5 cellular contexts compared by ENCODE assay signal in genomic region chr5:2862176-2862575, GRCh38.
DNase-seq lines count a peak whose midpoint lies in the region; ATAC-seq, FAIRE-seq and TF ChIP-seq lines count a peak whose summit lies in the region.
"Not testable (repeated sequence)": the region's sequence is repeated elsewhere in the genome, so short reads cannot be mapped to it uniquely, and the experiment has no call there.

No MANE protein-coding gene starts in this region.

- H3K4me1 Mint-ChIP-seq in astrocyte (ENCODE audit: low read depth, unreplicated experiment) (peaks cover 10% of the 10 kb centered on the region), mesothelial cell of epicardium (peaks cover 23% of the 10 kb centered on the region), type B pancreatic cell (ENCODE audit: unreplicated experiment) (peaks cover 11% of the 10 kb centered on the region)

- not testable (repeated sequence) for FAIRE-seq in astrocyte (lab: Jason Lieb, UNC)

- H3K36me3 Mint-ChIP-seq in astrocyte (ENCODE audit: low read depth, unreplicated experiment); mesothelial cell of epicardium; type B pancreatic cell: not testable (repeated sequence)

- H2AFZ ChIP-seq in DND-41 (ENCODE audit: low read depth, low read length); astrocyte (ENCODE audit: low read depth, low read length): not testable (repeated sequence)

- peak overlapping the region; percentile 37 for H3K4me2 ChIP-seq in DND-41 (ENCODE audit: insufficient read depth, low read length)
- not testable (repeated sequence) for H3K4me2 ChIP-seq in astrocyte (ENCODE audit: low read length)

- H3K4me3 Mint-ChIP-seq in astrocyte (ENCODE audit: unreplicated experiment); mesothelial cell of epicardium: not testable (repeated sequence)
- peak overlapping the region; percentile 39 for H3K4me3 Mint-ChIP-seq in type B pancreatic cell

- intact Hi-C loops in posterior vena cava (cut with DNase I) = not testable (repeated sequence)

- H3K27ac Mint-ChIP-seq in astrocyte (ENCODE audit: unreplicated experiment) = peak overlapping the region; percentile 81
- peak overlapping the region; percentile 80 for H3K27ac Mint-ChIP-seq in mesothelial cell of epicardium
- not testable (repeated sequence) for H3K27ac Mint-ChIP-seq in type B pancreatic cell

- not testable (repeated sequence) for H3K27me3 ChIP-seq in DND-41 (ENCODE audit: insufficient read depth, low read length, poor library complexity); astrocyte (ENCODE audit: insufficient read depth, low read length)

- not testable (repeated sequence) for H3K79me2 ChIP-seq in DND-41 (ENCODE audit: insufficient read depth, low read length); astrocyte (ENCODE audit: insufficient read depth, low read length)

- H3K27me3 Mint-ChIP-seq in astrocyte (ENCODE audit: low read depth, unreplicated experiment) = peaks cover 11% of the 10 kb centered on the region
- H3K27me3 Mint-ChIP-seq in mesothelial cell of epicardium (ENCODE audit: low read depth); type B pancreatic cell: not testable (repeated sequence)

- H3K4me3 ChIP-seq in DND-41 (ENCODE audit: low read depth in 1 of 2, low read length in 2 of 2); astrocyte (ENCODE audit: insufficient read depth, low read depth, low read length): not testable (repeated sequence)

- not testable (repeated sequence) for ATAC-seq in DND-41 (ENCODE audit: insufficient read depth, low read depth)

- TF ChIP-seq CTCF in DND-41 (IDR thresholded peaks at IDR 0.05; ENCODE audit: borderline replicate concordance, extremely low read depth, low read length, poor library complexity, severe bottlenecking); astrocyte (IDR thresholded peaks at IDR 0.05; ENCODE audit: insufficient read depth, low read depth, low read length); mesothelial cell of epicardium (IDR thresholded peaks at IDR 0.05; ENCODE audit: unreplicated experiment); type B pancreatic cell (conservative IDR thresholded peaks at IDR 0.05): not testable (repeated sequence)

- not testable (repeated sequence) for H3K36me3 ChIP-seq in DND-41 (ENCODE audit: insufficient read depth, low read length); astrocyte (ENCODE audit: insufficient read depth, low read length)

- DNase-seq in DND-41; astrocyte (ENCODE audit: low read depth); mesothelial cell of epicardium (ENCODE audit: low spot score in 2 of 2, unreplicated experiment in 2 of 2); type B pancreatic cell (ENCODE audit: extremely low spot score, unreplicated experiment): not testable (repeated sequence)
- peak; percentile 50 for DNase-seq in posterior vena cava (ENCODE audit: low spot score)

- peaks cover 78% of the 10 kb centered on the region for H3K4me1 ChIP-seq in DND-41 (ENCODE audit: insufficient read depth, low read length)
- not testable (repeated sequence) for H3K4me1 ChIP-seq in astrocyte (ENCODE audit: insufficient read depth, low read length)

- H3K27ac ChIP-seq in DND-41 (ENCODE audit: low read length) = peak overlapping the region; percentile 78
- not testable (repeated sequence) for H3K27ac ChIP-seq in astrocyte (ENCODE audit: low read depth, low read length)

- not testable (repeated sequence) for H3K9me3 ChIP-seq in DND-41 (ENCODE audit: insufficient read depth, low read length, severe bottlenecking)
- H3K9me3 ChIP-seq in astrocyte (ENCODE audit: insufficient read depth, low read depth, low read length) = peaks cover 15% of the 10 kb centered on the region

- H4K20me1 ChIP-seq in DND-41 (ENCODE audit: insufficient read depth, low read length); astrocyte (ENCODE audit: insufficient read depth, low read length): not testable (repeated sequence)

- H3K9me3 Mint-ChIP-seq in astrocyte (ENCODE audit: unreplicated experiment); mesothelial cell of epicardium; type B pancreatic cell: not testable (repeated sequence)

- H3K9ac ChIP-seq in DND-41 (ENCODE audit: low read depth, low read length) = peak overlapping the region; percentile 36
- not testable (repeated sequence) for H3K9ac ChIP-seq in astrocyte (ENCODE audit: low read length)
